17 cellular contexts compared by ENCODE assay signal in genomic region chr20:36034875-36035274, GRCh38.
A peak's percentile ranks its signal among the peaks of the same experiment; 100 is the strongest.
DNase-seq lines count a peak whose midpoint lies in the region; ATAC-seq, FAIRE-seq and TF ChIP-seq lines count a peak whose summit lies in the region.
"Had no signal": no experiment of that assay in that cellular context is flagged by ENCODE, and none has a peak within 500 bp of the region (broad histone marks: within the 10 kb centered on the region; RNA-seq: fewer than 3 reads in every experiment).

No MANE protein-coding gene starts in this region.

- H3K36me3 Mint-ChIP-seq in T-helper 17 cell (ENCODE audit: low read depth) (no peaks in the 10 kb centered on the region), nephron progenitor cell (ENCODE audit: low read depth) (no peaks in the 10 kb centered on the region)
- H3K36me3 Mint-ChIP-seq: CD8-positive, alpha-beta memory T cell; IgD-negative memory B cell had no signal

- H3K4me3 Mint-ChIP-seq in T-helper 17 cell, result no peak overlapping the region
- no peak overlapping the region for H3K4me3 Mint-ChIP-seq in nephron progenitor cell
- H3K4me3 Mint-ChIP-seq: CD8-positive, alpha-beta memory T cell; H9; IgD-negative memory B cell had no signal

- DNase-seq in HepG2 (ENCODE audit: low spot score), result no peak
- no peak for DNase-seq in right lobe of liver
- DNase-seq in T-helper 17 cell, result no peak
- DNase-seq in nephron progenitor cell, result no peak
- DNase-seq in HPDE6-E6E7 (ENCODE audit: extremely low spot score), result no peak
- DNase-seq in GM20000 (ENCODE audit: low spot score), result no peak
- DNase-seq: AML-193; CD8-positive, alpha-beta memory T cell; COR-L47; H9; KG1 had no signal

- H3K79me2 ChIP-seq in HepG2 (ENCODE audit: insufficient read depth, low read length), result no peaks in the 10 kb centered on the region

- H3K9me3 ChIP-seq in HepG2 (ENCODE audit: low read length), result no peaks in the 10 kb centered on the region
- H3K9me3 ChIP-seq in right lobe of liver, result no peaks in the 10 kb centered on the region
- no peaks in the 10 kb centered on the region for H3K9me3 ChIP-seq in T-helper 17 cell (ENCODE audit: control insufficient read depth, low read length, poor library complexity, severe bottlenecking)
- H3K9me3 ChIP-seq: A549 had no signal

- BruUV-seq in HepG2 (replicated peaks; lab: Mats Ljungman, UMichigan), result no TSS peak

- H3K4me1 Mint-ChIP-seq in T-helper 17 cell (peaks cover 2% of the 10 kb centered on the region), nephron progenitor cell (peaks cover 16% of the 10 kb centered on the region)
- H3K4me1 Mint-ChIP-seq: CD8-positive, alpha-beta memory T cell; H9; IgD-negative memory B cell had no signal

- H4K20me1 ChIP-seq in HepG2 (ENCODE audit: insufficient read depth, low read length), result no peaks in the 10 kb centered on the region

- no peak overlapping the region for H3K27ac ChIP-seq in HepG2 (ENCODE audit: extremely low read length, insufficient read depth, low read length)
- no peak overlapping the region for H3K27ac ChIP-seq in right lobe of liver
- H3K27ac ChIP-seq: 22Rv1 had no signal

- POLR2A ChIA-PET in HepG2 (lab: Yijun Ruan, JAX), result interaction anchor here (1.5 kb wide), 1 partner anchor 9 kb away, joined by 3 read pairs; no protein-coding TSS in a partner anchor

- FAIRE-seq in HepG2 (lab: Jason Lieb, UNC), result no peak
- FAIRE-seq: A549, G401.6, H1 had no signal

- H2AFZ ChIP-seq in HepG2 (ENCODE audit: low read length), result no peak overlapping the region

- TF ChIP-seq RAD21 in HepG2 (CRISPR knock-in tag; IDR thresholded peaks at IDR 0.05), result no peak

- H3K27ac Mint-ChIP-seq in T-helper 17 cell (peak overlapping the region; percentile 24), nephron progenitor cell (peak overlapping the region; percentile 47)
- H3K27ac Mint-ChIP-seq: CD8-positive, alpha-beta memory T cell; H9; IgD-negative memory B cell had no signal

- in situ Hi-C loops in HepG2 (cut with HindIII; ENCODE audit: extremely low pct_ligation_motif_present, low pct_unique_long_range_greater_than_20kb), result no loop called here

- peaks cover 12% of the 10 kb centered on the region for H3K27me3 Mint-ChIP-seq in T-helper 17 cell
- no peaks in the 10 kb centered on the region for H3K27me3 Mint-ChIP-seq in nephron progenitor cell (ENCODE audit: low read depth, poor library complexity)

- 46% methylated on average over 4 of the region's 4 CpGs for WGBS in HepG2 (ENCODE audit: low lambda C conversion rate)
- 80% methylated on average over 1 of the region's 4 CpGs for WGBS in right lobe of liver (ENCODE audit: insufficient coverage, low coverage, low lambda C conversion rate, missing lambda C conversion rate)

- no peak overlapping the region for H3K4me3 ChIP-seq in HepG2 (replicated peaks in 1 of 3; ENCODE audit: insufficient read depth in 1 of 3, low read depth in 2 of 3, low read length in 3 of 3)
- no peak overlapping the region for H3K4me3 ChIP-seq in right lobe of liver
- H3K4me3 ChIP-seq: A549 had no signal

- no peak for TF ChIP-seq EP300 in HepG2 (IDR thresholded peaks at IDR 0.05; ENCODE audit: low read depth in 2 of 2, low read length in 2 of 2)
- TF ChIP-seq EP300 in HepG2 (CRISPR knock-in tag; IDR thresholded peaks at IDR 0.05; ENCODE audit: borderline replicate concordance), result no peak

- H3K4me1 ChIP-seq in HepG2 (ENCODE audit: insufficient read depth, low read length) (peaks cover 12% of the 10 kb centered on the region), right lobe of liver (no peaks in the 10 kb centered on the region)

- H3K27me3 ChIP-seq in HepG2 (ENCODE audit: control insufficient read depth in 1 of 2, insufficient read depth in 2 of 2, low read length in 2 of 2) (peaks cover 2 to 15% of the 10 kb centered on the region in 2 experiments; a peak in 3 of 5 replicates), right lobe of liver (no peaks in the 10 kb centered on the region)

- intact Hi-C loops in HepG2 (cut with micrococcal nuclease; ENCODE audit: unreplicated experiment) (no loop called here), right lobe of liver (cut with DNase I) (no loop called here)

- TF ChIP-seq POLR2A in HepG2 (IDR thresholded peaks at IDR 0.05; ENCODE audit: insufficient read depth in 1 of 2, low read depth in 2 of 2, low read length in 2 of 2) (no peak), right lobe of liver (IDR thresholded peaks at IDR 0.05) (no peak)

- TF ChIP-seq CTCF in HepG2 (CRISPR knock-in tag; IDR thresholded peaks at IDR 0.05) (no peak), right lobe of liver (IDR thresholded peaks at IDR 0.05) (no peak), nephron progenitor cell (IDR thresholded peaks at IDR 0.05) (no peak), GM20000 (IDR thresholded peaks at IDR 0.05; ENCODE audit: extremely low read depth, missing control alignments) (no peak)

- no peaks in the 10 kb centered on the region for H3K36me3 ChIP-seq in HepG2 (replicated peaks in 1 of 2; ENCODE audit: control insufficient read depth in 1 of 2, insufficient read depth in 2 of 2, low read length in 2 of 2)
- H3K36me3 ChIP-seq in right lobe of liver, result no peaks in the 10 kb centered on the region

- ATAC-seq in HepG2 (no peak), right lobe of liver (no peak), T-helper 17 cell (no peak), GM18861 (IDR thresholded peaks at IDR 0.05; ENCODE audit: unreplicated experiment) (no peak)

- CTCF ChIA-PET in HepG2 (lab: Yijun Ruan, JAX; ENCODE audit: low intra/inter-chr PET ratio, low total read pairs), result no interaction called here

- H3K9me3 Mint-ChIP-seq in nephron progenitor cell, result no peaks in the 10 kb centered on the region
- H3K9me3 Mint-ChIP-seq: CD8-positive, alpha-beta memory T cell; H9 had no signal

- no peak overlapping the region for H3K9ac ChIP-seq in HepG2 (ENCODE audit: insufficient read depth, low read depth, low read length)

- no peak overlapping the region for H3K4me2 ChIP-seq in HepG2 (ENCODE audit: low read depth, low read length)
- H3K4me2 ChIP-seq: A549 had no signal

TF ChIP-seq in HepG2, 621 proteins besides CTCF, POLR2A, EP300 and RAD21:
- 0 out of 2 replicates have a peak, but pooled peaks have one; percentile 17 for TF ChIP-seq SOX6 (IDR thresholded peaks at IDR 0.05)
- no peak for TF ChIP-seq SOX6 (CRISPR knock-in tag; IDR thresholded peaks at IDR 0.05)
- no peak for TF ChIP-seq ZNF704 (CRISPR knock-in tag; IDR thresholded peaks at IDR 0.05; ENCODE audit: borderline replicate concordance)
- no peak for TF ChIP-seq CCAR2 (optimal IDR thresholded peaks at IDR 0.05; ENCODE audit: low read depth, low read length)
- peak; percentile 51; the same call in 1 of the 2 replicates for TF ChIP-seq SKIL (CRISPR knock-in tag; IDR thresholded peaks at IDR 0.05; ENCODE audit: borderline replicate concordance)
- TF ChIP-seq FOXA1 (IDR thresholded peaks at IDR 0.05), result 0 out of 2 replicates have a peak, but pooled peaks have one; percentile 22
- no peak for TF ChIP-seq FOXA1 (CRISPR knock-in tag; IDR thresholded peaks at IDR 0.05)
- 0 out of 2 replicates have a peak, but pooled peaks have one; percentile 3 for TF ChIP-seq RAD51 (IDR thresholded peaks at IDR 0.05; ENCODE audit: borderline replicate concordance)
- TF ChIP-seq ZNF747 (CRISPR knock-in tag; IDR thresholded peaks at IDR 0.05; ENCODE audit: borderline replicate concordance), result no peak
- TF ChIP-seq YEATS4 (CRISPR knock-in tag; IDR thresholded peaks at IDR 0.05; ENCODE audit: borderline replicate concordance), result no peak
- 0 out of 2 replicates have a peak, but pooled peaks have one; percentile 29 for TF ChIP-seq PLRG1 (conservative IDR thresholded peaks at IDR 0.05)
- 0 out of 2 replicates have a peak, but pooled peaks have one; percentile 4 for TF ChIP-seq SP1 (IDR thresholded peaks at IDR 0.05)
- no peak for TF ChIP-seq SP1 (CRISPR knock-in tag; IDR thresholded peaks at IDR 0.05)
- TF ChIP-seq TBX3 (IDR thresholded peaks at IDR 0.05; ENCODE audit: borderline replicate concordance), result peak; percentile 23; the same call in 1 of the 2 replicates
